1 cellular context compared by ENCODE assay signal in genomic region chr1:44700573-44700972, GRCh38.
TF ChIP-seq lines count a peak whose summit lies in the region.

No MANE protein-coding gene starts in this region.

TF ChIP-seq in HepG2, 621 proteins besides CTCF, POLR2A, EP300 and RAD21:
- TF ChIP-seq ZNF10 (CRISPR knock-in tag; IDR thresholded peaks at IDR 0.05; ENCODE audit: borderline replicate concordance, low read depth) (no peak), ATF4 (CRISPR knock-in tag; IDR thresholded peaks at IDR 0.05) (peak in 1 of 2 experiments; percentile 65; a peak in 2 of 4 replicates), FOXA1 (IDR thresholded peaks at IDR 0.05) (no peak), FOXA1 (CRISPR knock-in tag; IDR thresholded peaks at IDR 0.05) (peak; percentile 83), MAX (IDR thresholded peaks at IDR 0.05) (0 out of 2 replicates have a peak, but pooled peaks have one; percentile 1), PRMT3 (CRISPR knock-in tag; IDR thresholded peaks at IDR 0.05; ENCODE audit: borderline replicate concordance, low read depth) (no peak), KLF16 (CRISPR knock-in tag; IDR thresholded peaks at IDR 0.05) (0 out of 4 replicates have a peak, but pooled peaks of 1 of the 2 experiments have one; percentile 5), ZNF770 (CRISPR knock-in tag; IDR thresholded peaks at IDR 0.05) (no peak), CHCHD3 (CRISPR knock-in tag; IDR thresholded peaks at IDR 0.05) (no peak), PHF8 (CRISPR knock-in tag; IDR thresholded peaks at IDR 0.05) (0 out of 2 replicates have a peak, but pooled peaks have one; percentile 7), FOXA3 (CRISPR knock-in tag; IDR thresholded peaks at IDR 0.05) (peak; percentile 86), TFE3 (CRISPR knock-in tag; IDR thresholded peaks at IDR 0.05) (no peak), ZNF138 (CRISPR knock-in tag; IDR thresholded peaks at IDR 0.05; ENCODE audit: low read depth) (no peak), SMAD3 (CRISPR knock-in tag; IDR thresholded peaks at IDR 0.05) (0 out of 2 replicates have a peak, but pooled peaks have one; percentile 12), ELF3 (CRISPR knock-in tag; IDR thresholded peaks at IDR 0.05) (0 out of 2 replicates have a peak, but pooled peaks have one; percentile 8), ZNF775 (CRISPR knock-in tag; IDR thresholded peaks at IDR 0.05; ENCODE audit: borderline replicate concordance) (no peak), POLR2AphosphoS2 (IDR thresholded peaks at IDR 0.05; ENCODE audit: low read depth, low read length) (no peak), ATF7 (IDR thresholded peaks at IDR 0.05) (no peak), ATF7 (CRISPR knock-in tag; IDR thresholded peaks at IDR 0.05) (no peak), CEBPG (CRISPR knock-in tag; IDR thresholded peaks at IDR 0.05) (peak; percentile 83), CEBPB (IDR thresholded peaks at IDR 0.05; ENCODE audit: borderline replicate concordance, low read depth, low read length) (peak; percentile 76; the same call in 1 of the 2 replicates), ATF3 (CRISPR knock-in tag; IDR thresholded peaks at IDR 0.05) (peak; percentile 76; the same call in 1 of the 2 replicates)
